In genomic region chr3:177516130-177517011, GRCh38 we compare ENCODE assay signal across 1 cellular context.
TF ChIP-seq lines count a peak whose summit lies in the region.

No MANE protein-coding gene starts in this region.

TF ChIP-seq in HepG2, 621 proteins besides CTCF, POLR2A, EP300 and RAD21 (continued from another document and continues in another):
- TF ChIP-seq, protein P1, sequence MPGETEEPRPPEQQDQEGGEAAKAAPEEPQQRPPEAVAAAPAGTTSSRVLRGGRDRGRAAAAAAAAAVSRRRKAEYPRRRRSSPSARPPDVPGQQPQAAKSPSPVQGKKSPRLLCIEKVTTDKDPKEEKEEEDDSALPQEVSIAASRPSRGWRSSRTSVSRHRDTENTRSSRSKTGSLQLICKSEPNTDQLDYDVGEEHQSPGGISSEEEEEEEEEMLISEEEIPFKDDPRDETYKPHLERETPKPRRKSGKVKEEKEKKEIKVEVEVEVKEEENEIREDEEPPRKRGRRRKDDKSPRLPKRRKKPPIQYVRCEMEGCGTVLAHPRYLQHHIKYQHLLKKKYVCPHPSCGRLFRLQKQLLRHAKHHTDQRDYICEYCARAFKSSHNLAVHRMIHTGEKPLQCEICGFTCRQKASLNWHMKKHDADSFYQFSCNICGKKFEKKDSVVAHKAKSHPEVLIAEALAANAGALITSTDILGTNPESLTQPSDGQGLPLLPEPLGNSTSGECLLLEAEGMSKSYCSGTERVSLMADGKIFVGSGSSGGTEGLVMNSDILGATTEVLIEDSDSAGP (CRISPR knock-in tag; IDR thresholded peaks at IDR 0.05; ENCODE audit: borderline replicate concordance), result peak; percentile 23; the same call in 1 of the 2 replicates
- TF ChIP-seq ZSCAN12 (CRISPR knock-in tag; IDR thresholded peaks at IDR 0.05), result no peak
- TF ChIP-seq ESRRA (CRISPR knock-in tag; IDR thresholded peaks at IDR 0.05; ENCODE audit: low read depth), result peak; percentile 41; the same call in 1 of the 2 replicates
- no peak for TF ChIP-seq RBM22 (optimal IDR thresholded peaks at IDR 0.05; ENCODE audit: low read length)
- TF ChIP-seq ARNT2 (CRISPR knock-in tag; IDR thresholded peaks at IDR 0.05; ENCODE audit: low read depth), result 0 out of 2 replicates have a peak, but pooled peaks have one; percentile 54
- peak; percentile 34; the same call in 1 of the 2 replicates for TF ChIP-seq BCL6 (CRISPR knock-in tag; IDR thresholded peaks at IDR 0.05)
- TF ChIP-seq PITX1 (CRISPR knock-in tag; IDR thresholded peaks at IDR 0.05), result peak; percentile 77
- TF ChIP-seq MED8 (CRISPR knock-in tag; IDR thresholded peaks at IDR 0.05; ENCODE audit: insufficient replicate concordance), result no peak
- TF ChIP-seq SALL1 (CRISPR knock-in tag; IDR thresholded peaks at IDR 0.05), result peak; percentile 98
- TF ChIP-seq AKAP8 (CRISPR knock-in tag; IDR thresholded peaks at IDR 0.05), result no peak
- no peak for TF ChIP-seq NCOR1 (IDR thresholded peaks at IDR 0.05; ENCODE audit: borderline replicate concordance, low read length)
- TF ChIP-seq CCDC6 (CRISPR knock-in tag; IDR thresholded peaks at IDR 0.05), result no peak
- TF ChIP-seq PPARG (CRISPR knock-in tag; conservative IDR thresholded peaks at IDR 0.05), result 0 out of 2 replicates have a peak, but pooled peaks have one; percentile 41
- peak; percentile 42; the same call in 1 of the 2 replicates for TF ChIP-seq TCF7 (IDR thresholded peaks at IDR 0.05; ENCODE audit: low read depth)
- TF ChIP-seq, protein P2, sequence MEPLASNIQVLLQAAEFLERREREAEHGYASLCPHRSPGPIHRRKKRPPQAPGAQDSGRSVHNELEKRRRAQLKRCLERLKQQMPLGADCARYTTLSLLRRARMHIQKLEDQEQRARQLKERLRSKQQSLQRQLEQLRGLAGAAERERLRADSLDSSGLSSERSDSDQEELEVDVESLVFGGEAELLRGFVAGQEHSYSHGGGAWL (CRISPR knock-in tag; IDR thresholded peaks at IDR 0.05), result 0 out of 2 replicates have a peak, but pooled peaks have one; percentile 21
- TF ChIP-seq, protein P3, sequence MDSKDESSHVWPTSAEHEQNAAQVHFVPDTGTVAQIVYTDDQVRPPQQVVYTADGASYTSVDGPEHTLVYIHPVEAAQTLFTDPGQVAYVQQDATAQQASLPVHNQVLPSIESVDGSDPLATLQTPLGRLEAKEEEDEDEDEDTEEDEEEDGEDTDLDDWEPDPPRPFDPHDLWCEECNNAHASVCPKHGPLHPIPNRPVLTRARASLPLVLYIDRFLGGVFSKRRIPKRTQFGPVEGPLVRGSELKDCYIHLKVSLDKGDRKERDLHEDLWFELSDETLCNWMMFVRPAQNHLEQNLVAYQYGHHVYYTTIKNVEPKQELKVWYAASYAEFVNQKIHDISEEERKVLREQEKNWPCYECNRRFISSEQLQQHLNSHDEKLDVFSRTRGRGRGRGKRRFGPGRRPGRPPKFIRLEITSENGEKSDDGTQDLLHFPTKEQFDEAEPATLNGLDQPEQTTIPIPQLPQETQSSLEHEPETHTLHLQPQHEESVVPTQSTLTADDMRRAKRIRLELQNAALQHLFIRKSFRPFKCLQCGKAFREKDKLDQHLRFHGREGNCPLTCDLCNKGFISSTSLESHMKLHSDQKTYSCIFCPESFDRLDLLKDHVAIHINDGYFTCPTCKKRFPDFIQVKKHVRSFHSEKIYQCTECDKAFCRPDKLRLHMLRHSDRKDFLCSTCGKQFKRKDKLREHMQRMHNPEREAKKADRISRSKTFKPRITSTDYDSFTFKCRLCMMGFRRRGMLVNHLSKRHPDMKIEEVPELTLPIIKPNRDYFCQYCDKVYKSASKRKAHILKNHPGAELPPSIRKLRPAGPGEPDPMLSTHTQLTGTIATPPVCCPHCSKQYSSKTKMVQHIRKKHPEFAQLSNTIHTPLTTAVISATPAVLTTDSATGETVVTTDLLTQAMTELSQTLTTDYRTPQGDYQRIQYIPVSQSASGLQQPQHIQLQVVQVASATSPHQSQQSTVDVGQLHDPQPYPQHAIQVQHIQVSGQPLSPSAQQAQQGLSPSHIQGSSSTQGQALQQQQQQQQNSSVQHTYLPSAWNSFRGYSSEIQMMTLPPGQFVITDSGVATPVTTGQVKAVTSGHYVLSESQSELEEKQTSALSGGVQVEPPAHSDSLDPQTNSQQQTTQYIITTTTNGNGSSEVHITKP (CRISPR knock-in tag; IDR thresholded peaks at IDR 0.05; ENCODE audit: low read depth), result peak; percentile 64; the same call in 1 of the 2 replicates
- TF ChIP-seq ZNF761 (CRISPR knock-in tag; conservative IDR thresholded peaks at IDR 0.05), result 0 out of 2 replicates have a peak, but pooled peaks have one; percentile 29
- TF ChIP-seq, protein P4, sequence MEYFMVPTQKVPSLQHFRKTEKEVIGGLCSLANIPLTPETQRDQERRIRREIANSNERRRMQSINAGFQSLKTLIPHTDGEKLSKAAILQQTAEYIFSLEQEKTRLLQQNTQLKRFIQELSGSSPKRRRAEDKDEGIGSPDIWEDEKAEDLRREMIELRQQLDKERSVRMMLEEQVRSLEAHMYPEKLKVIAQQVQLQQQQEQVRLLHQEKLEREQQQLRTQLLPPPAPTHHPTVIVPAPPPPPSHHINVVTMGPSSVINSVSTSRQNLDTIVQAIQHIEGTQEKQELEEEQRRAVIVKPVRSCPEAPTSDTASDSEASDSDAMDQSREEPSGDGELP (IDR thresholded peaks at IDR 0.05; ENCODE audit: borderline replicate concordance, low read depth), result peak; percentile 91
- no peak for TF ChIP-seq MAFK (conservative IDR thresholded peaks at IDR 0.05 in 1 of 2, IDR thresholded peaks at IDR 0.05 in 1 of 2; ENCODE audit: low read length in 2 of 2)
- TF ChIP-seq ZC3H4 (CRISPR knock-in tag; IDR thresholded peaks at IDR 0.05; ENCODE audit: borderline replicate concordance), result no peak
- TF ChIP-seq FOXA1 (IDR thresholded peaks at IDR 0.05), result no peak
- peak; percentile 63; the same call in 1 of the 2 replicates for TF ChIP-seq FOXA1 (CRISPR knock-in tag; IDR thresholded peaks at IDR 0.05)
- TF ChIP-seq TFDP1 (CRISPR knock-in tag; IDR thresholded peaks at IDR 0.05; ENCODE audit: borderline replicate concordance), result no peak; the same call in 1 of the 2 replicates
- TF ChIP-seq ZNF691 (CRISPR knock-in tag; IDR thresholded peaks at IDR 0.05; ENCODE audit: borderline replicate concordance, low read depth), result peak; percentile 87; the same call in 1 of the 2 replicates
- TF ChIP-seq ZBTB7B (CRISPR knock-in tag; IDR thresholded peaks at IDR 0.05), result peak; percentile 63; the same call in 1 of the 2 replicates
- peak; percentile 65 for TF ChIP-seq RCOR2 (CRISPR knock-in tag; IDR thresholded peaks at IDR 0.05)
- TF ChIP-seq MED1 (CRISPR knock-in tag; IDR thresholded peaks at IDR 0.05), result peak; percentile 94
- TF ChIP-seq HMGXB3 (CRISPR knock-in tag; IDR thresholded peaks at IDR 0.05; ENCODE audit: borderline replicate concordance), result 0 out of 2 replicates have a peak, but pooled peaks have one; percentile 18
- 0 out of 2 replicates have a peak, but pooled peaks have one; percentile 30 for TF ChIP-seq SATB2 (CRISPR knock-in tag; IDR thresholded peaks at IDR 0.05)
- TF ChIP-seq, protein P5, sequence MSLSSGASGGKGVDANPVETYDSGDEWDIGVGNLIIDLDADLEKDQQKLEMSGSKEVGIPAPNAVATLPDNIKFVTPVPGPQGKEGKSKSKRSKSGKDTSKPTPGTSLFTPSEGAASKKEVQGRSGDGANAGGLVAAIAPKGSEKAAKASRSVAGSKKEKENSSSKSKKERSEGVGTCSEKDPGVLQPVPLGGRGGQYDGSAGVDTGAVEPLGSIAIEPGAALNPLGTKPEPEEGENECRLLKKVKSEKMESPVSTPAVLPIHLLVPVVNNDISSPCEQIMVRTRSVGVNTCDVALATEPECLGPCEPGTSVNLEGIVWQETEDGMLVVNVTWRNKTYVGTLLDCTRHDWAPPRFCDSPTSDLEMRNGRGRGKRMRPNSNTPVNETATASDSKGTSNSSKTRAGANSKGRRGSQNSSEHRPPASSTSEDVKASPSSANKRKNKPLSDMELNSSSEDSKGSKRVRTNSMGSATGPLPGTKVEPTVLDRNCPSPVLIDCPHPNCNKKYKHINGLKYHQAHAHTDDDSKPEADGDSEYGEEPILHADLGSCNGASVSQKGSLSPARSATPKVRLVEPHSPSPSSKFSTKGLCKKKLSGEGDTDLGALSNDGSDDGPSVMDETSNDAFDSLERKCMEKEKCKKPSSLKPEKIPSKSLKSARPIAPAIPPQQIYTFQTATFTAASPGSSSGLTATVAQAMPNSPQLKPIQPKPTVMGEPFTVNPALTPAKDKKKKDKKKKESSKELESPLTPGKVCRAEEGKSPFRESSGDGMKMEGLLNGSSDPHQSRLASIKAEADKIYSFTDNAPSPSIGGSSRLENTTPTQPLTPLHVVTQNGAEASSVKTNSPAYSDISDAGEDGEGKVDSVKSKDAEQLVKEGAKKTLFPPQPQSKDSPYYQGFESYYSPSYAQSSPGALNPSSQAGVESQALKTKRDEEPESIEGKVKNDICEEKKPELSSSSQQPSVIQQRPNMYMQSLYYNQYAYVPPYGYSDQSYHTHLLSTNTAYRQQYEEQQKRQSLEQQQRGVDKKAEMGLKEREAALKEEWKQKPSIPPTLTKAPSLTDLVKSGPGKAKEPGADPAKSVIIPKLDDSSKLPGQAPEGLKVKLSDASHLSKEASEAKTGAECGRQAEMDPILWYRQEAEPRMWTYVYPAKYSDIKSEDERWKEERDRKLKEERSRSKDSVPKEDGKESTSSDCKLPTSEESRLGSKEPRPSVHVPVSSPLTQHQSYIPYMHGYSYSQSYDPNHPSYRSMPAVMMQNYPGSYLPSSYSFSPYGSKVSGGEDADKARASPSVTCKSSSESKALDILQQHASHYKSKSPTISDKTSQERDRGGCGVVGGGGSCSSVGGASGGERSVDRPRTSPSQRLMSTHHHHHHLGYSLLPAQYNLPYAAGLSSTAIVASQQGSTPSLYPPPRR (CRISPR knock-in tag; IDR thresholded peaks at IDR 0.05; ENCODE audit: borderline replicate concordance), result peak; percentile 57; the same call in 1 of the 2 replicates
- TF ChIP-seq SRSF1 (optimal IDR thresholded peaks at IDR 0.05; ENCODE audit: low read depth, low read length), result no peak
- peak; percentile 38; the same call in 1 of the 2 replicates for TF ChIP-seq GABPB1 (CRISPR knock-in tag; IDR thresholded peaks at IDR 0.05)
- TF ChIP-seq ZNF382 (CRISPR knock-in tag; IDR thresholded peaks at IDR 0.05; ENCODE audit: borderline replicate concordance), result no peak
- TF ChIP-seq, protein P6, sequence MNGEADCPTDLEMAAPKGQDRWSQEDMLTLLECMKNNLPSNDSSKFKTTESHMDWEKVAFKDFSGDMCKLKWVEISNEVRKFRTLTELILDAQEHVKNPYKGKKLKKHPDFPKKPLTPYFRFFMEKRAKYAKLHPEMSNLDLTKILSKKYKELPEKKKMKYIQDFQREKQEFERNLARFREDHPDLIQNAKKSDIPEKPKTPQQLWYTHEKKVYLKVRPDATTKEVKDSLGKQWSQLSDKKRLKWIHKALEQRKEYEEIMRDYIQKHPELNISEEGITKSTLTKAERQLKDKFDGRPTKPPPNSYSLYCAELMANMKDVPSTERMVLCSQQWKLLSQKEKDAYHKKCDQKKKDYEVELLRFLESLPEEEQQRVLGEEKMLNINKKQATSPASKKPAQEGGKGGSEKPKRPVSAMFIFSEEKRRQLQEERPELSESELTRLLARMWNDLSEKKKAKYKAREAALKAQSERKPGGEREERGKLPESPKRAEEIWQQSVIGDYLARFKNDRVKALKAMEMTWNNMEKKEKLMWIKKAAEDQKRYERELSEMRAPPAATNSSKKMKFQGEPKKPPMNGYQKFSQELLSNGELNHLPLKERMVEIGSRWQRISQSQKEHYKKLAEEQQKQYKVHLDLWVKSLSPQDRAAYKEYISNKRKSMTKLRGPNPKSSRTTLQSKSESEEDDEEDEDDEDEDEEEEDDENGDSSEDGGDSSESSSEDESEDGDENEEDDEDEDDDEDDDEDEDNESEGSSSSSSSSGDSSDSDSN (CRISPR knock-in tag; IDR thresholded peaks at IDR 0.05), result peak; percentile 59; the same call in 1 of the 2 replicates
- 0 out of 2 replicates have a peak, but pooled peaks have one; percentile 59 for TF ChIP-seq ZNF724P (CRISPR knock-in tag; IDR thresholded peaks at IDR 0.05; ENCODE audit: borderline replicate concordance)
- 0 out of 2 replicates have a peak, but pooled peaks have one; percentile 23 for TF ChIP-seq ELF1 (CRISPR knock-in tag; IDR thresholded peaks at IDR 0.05)
- TF ChIP-seq STAG1 (CRISPR knock-in tag; IDR thresholded peaks at IDR 0.05), result peak; percentile 37; the same call in 1 of the 2 replicates
- peak; percentile 73 for TF ChIP-seq RARA (CRISPR knock-in tag; IDR thresholded peaks at IDR 0.05)
- TF ChIP-seq ZSCAN25 (CRISPR knock-in tag; IDR thresholded peaks at IDR 0.05), result no peak
- TF ChIP-seq ZNF264 (CRISPR knock-in tag; IDR thresholded peaks at IDR 0.05), result peak; percentile 88
- no peak for TF ChIP-seq DR1 (CRISPR knock-in tag; IDR thresholded peaks at IDR 0.05)
